In the genomic region with DNA sequence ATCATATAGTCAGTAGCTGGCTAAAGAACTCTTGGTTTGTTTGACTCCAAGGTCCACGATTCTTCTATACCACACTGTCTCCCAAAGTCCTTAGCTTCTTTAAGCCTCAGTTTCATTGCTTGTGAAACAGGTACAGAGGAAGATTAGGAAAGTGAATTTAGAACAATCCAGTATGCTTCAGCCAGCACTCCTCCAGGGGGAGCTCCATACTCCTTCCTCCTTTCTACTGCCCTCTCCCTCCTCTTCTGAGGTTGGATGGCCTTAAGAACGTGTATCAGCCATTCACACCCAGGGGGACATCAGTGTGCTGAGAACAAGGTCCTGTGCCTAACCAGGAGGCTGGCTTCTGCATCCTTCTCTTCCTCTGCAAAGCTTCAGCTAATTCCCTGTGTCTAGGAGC, we compare ENCODE assay signal across 8 cellular contexts. TPM values are rescaled to one million over a fixed set of nuclear protein-coding genes. Genes with fewer than 3 reads are reported as not detected.
DNase-seq lines count a peak whose midpoint lies in the region; FAIRE-seq and TF ChIP-seq lines count a peak whose summit lies in the region.
"Had no signal": no experiment of that assay in that cellular context is flagged by ENCODE, and none has a peak within 500 bp of the region (broad histone marks: within the 10 kb centered on the region; RNA-seq: fewer than 3 reads in every experiment).

No MANE protein-coding gene starts in this region.

- peaks cover 0 to 4% (median 2%) of the 10 kb centered on the region in 3 donors for H3K27me3 Mint-ChIP-seq in immature natural killer cell (ENCODE audit: low read depth in 3 of 3)

- DNase-seq in ELR (ENCODE audit: low read depth), result peak; percentile 59
- DNase-seq in HTR-8/SVneo (ENCODE audit: insufficient read length, low spot score), result peak; percentile 44
- peak; percentile 41 for DNase-seq in astrocyte of the spinal cord (ENCODE audit: low read depth, low spot score)
- DNase-seq in NCI-H2171 treated with DMSO at 0.1 percent for 48 hours (lab: John Stamatoyannopoulos, UW), result no peak
- DNase-seq in stimulated activated CD4-positive, alpha-beta T cell treated with anti-CD3 and anti-CD28 coated beads, Interleukin-12 subunit alpha, Interleukin-12 subunit beta, amount 100 ng/mL, for 4 hours, result no peak
- DNase-seq in immature natural killer cell, result no peak

- no peak overlapping the region for H3K27ac Mint-ChIP-seq in immature natural killer cell

- H3K27me3 ChIP-seq in muscle layer of colon (ENCODE audit: control insufficient read depth in 1 of 2, insufficient read depth in 2 of 2, low read length in 2 of 2), result no peaks in the 10 kb centered on the region

- H3K9me3 ChIP-seq in muscle layer of colon (ENCODE audit: low read length), result no peaks in the 10 kb centered on the region

- H3K4me3 ChIP-seq in astrocyte of the spinal cord (ENCODE audit: low read depth, low read length) (no peak overlapping the region), muscle layer of colon (ENCODE audit: low read depth in 1 of 2, low read length in 2 of 2) (no peak overlapping the region)
- H3K4me3 ChIP-seq: skin epidermis had no signal

- H3K4me3 Mint-ChIP-seq in immature natural killer cell, result no peak overlapping the region

- H3K4me1 ChIP-seq in muscle layer of colon (ENCODE audit: insufficient read depth, low read length), result peaks cover 61% of the 10 kb centered on the region

- H3K9ac ChIP-seq in muscle layer of colon (ENCODE audit: low read length), result no peak overlapping the region

- H3K27ac ChIP-seq in muscle layer of colon (ENCODE audit: low read depth, low read length), result peak overlapping the region; percentile 65

- TF ChIP-seq CTCF in astrocyte of the spinal cord (IDR thresholded peaks at IDR 0.05; ENCODE audit: low read depth, low read length), result peak; percentile 68

- no peaks in the 10 kb centered on the region for H3K4me1 Mint-ChIP-seq in immature natural killer cell

- H3K36me3 ChIP-seq in muscle layer of colon (ENCODE audit: insufficient read depth, low read length), result no peaks in the 10 kb centered on the region

- no peak for FAIRE-seq in HTR-8/SVneo (lab: Jason Lieb, UNC)

- no peaks in the 10 kb centered on the region for H3K9me3 Mint-ChIP-seq in immature natural killer cell

- in situ Hi-C loops in astrocyte of the spinal cord (cut with HindIII; ENCODE audit: low sequenced_read_pairs), result no loop called here

- no peaks in the 10 kb centered on the region for H3K36me3 Mint-ChIP-seq in immature natural killer cell

RNA-seq across cellular contexts. Expression of gene CALD1, which starts 54.8 kb away (rescaled TPM):
- polyA plus RNA-seq in immature natural killer cell, result under 1 TPM in 2 of 3 donors, not detected in 1; 0.06 to 0.07 TPM

Comparison
In these comparisons a context has a peak if more than half of its experiments do, and no peak if none do; other contexts are left out.
1. DNase-seq: peak in ELR (single experiment), HTR-8/SVneo (single experiment) and astrocyte of the spinal cord (single experiment); none in NCI-H2171 treated with DMSO at 0.1 percent for 48 hours (single experiment), stimulated activated CD4-positive, alpha-beta T cell treated with anti-CD3 and anti-CD28 coated beads, Interleukin-12 subunit alpha, Interleukin-12 subunit beta, amount 100 ng/mL, for 4 hours (single experiment) and immature natural killer cell (0 of 3).